2 cellular contexts compared by ENCODE assay signal in the genomic region with DNA sequence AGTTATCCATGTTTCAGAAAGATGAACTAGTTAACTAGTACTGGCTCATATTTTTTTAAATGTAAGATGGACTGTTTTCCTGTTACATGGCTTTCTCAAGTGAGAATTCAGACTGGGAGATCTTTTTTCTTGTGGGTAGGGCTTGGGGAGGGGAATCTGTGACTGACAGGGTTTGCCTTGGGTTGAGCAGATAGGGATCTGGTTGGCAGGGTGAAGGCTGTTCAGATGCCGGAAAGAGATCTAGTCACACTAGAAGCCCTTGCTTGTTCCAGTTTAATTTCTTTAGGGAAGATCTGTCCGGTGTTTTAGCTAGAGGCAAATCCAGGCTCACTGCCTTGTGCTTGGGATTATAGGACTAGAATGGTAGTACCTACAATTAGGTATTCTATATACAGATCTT.
TF ChIP-seq lines count a peak whose summit lies in the region.

No MANE protein-coding gene starts in this region.

TF ChIP-seq in HepG2, 621 proteins besides CTCF, POLR2A, EP300 and RAD21:
- TF ChIP-seq, protein P1, sequence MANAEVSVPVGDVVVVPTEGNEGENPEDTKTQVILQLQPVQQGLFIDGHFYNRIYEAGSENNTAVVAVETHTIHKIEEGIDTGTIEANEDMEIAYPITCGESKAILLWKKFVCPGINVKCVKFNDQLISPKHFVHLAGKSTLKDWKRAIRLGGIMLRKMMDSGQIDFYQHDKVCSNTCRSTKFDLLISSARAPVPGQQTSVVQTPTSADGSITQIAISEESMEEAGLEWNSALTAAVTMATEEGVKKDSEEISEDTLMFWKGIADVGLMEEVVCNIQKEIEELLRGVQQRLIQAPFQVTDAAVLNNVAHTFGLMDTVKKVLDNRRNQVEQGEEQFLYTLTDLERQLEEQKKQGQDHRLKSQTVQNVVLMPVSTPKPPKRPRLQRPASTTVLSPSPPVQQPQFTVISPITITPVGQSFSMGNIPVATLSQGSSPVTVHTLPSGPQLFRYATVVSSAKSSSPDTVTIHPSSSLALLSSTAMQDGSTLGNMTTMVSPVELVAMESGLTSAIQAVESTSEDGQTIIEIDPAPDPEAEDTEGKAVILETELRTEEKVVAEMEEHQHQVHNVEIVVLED (CRISPR knock-in tag; IDR thresholded peaks at IDR 0.05; ENCODE audit: borderline replicate concordance) = 0 out of 2 replicates have a peak, but pooled peaks have one; percentile 9
- TF ChIP-seq HNRNPK (IDR thresholded peaks at IDR 0.05; ENCODE audit: low read depth, low read length, poor library complexity, severe bottlenecking) = no peak
- TF ChIP-seq MLLT10 (CRISPR knock-in tag; IDR thresholded peaks at IDR 0.05) = no peak
- TF ChIP-seq, protein P2, sequence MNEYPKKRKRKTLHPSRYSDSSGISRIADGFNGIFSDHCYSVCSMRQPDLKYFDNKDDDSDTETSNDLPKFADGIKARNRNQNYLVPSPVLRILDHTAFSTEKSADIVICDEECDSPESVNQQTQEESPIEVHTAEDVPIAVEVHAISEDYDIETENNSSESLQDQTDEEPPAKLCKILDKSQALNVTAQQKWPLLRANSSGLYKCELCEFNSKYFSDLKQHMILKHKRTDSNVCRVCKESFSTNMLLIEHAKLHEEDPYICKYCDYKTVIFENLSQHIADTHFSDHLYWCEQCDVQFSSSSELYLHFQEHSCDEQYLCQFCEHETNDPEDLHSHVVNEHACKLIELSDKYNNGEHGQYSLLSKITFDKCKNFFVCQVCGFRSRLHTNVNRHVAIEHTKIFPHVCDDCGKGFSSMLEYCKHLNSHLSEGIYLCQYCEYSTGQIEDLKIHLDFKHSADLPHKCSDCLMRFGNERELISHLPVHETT (CRISPR knock-in tag; conservative IDR thresholded peaks at IDR 0.05) = no peak
- TF ChIP-seq ZBTB20 (CRISPR knock-in tag; IDR thresholded peaks at IDR 0.05; ENCODE audit: borderline replicate concordance, low read depth) = no peak
- no peak for TF ChIP-seq ZNF567 (CRISPR knock-in tag; IDR thresholded peaks at IDR 0.05; ENCODE audit: borderline replicate concordance)
- peak; percentile 61 for TF ChIP-seq RBM22 (optimal IDR thresholded peaks at IDR 0.05; ENCODE audit: low read length)

TF ChIP-seq in K562, 482 proteins besides CTCF, POLR2A, EP300 and RAD21:
- TF ChIP-seq KLF6 (CRISPR knock-in tag; IDR thresholded peaks at IDR 0.05; ENCODE audit: borderline replicate concordance) = no peak
- TF ChIP-seq, protein P3, sequence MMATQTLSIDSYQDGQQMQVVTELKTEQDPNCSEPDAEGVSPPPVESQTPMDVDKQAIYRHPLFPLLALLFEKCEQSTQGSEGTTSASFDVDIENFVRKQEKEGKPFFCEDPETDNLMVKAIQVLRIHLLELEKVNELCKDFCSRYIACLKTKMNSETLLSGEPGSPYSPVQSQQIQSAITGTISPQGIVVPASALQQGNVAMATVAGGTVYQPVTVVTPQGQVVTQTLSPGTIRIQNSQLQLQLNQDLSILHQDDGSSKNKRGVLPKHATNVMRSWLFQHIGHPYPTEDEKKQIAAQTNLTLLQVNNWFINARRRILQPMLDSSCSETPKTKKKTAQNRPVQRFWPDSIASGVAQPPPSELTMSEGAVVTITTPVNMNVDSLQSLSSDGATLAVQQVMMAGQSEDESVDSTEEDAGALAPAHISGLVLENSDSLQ (IDR thresholded peaks at IDR 0.05) = peak; percentile 54; the same call in 1 of the 2 replicates
